ENCODE assay signal across 9 cellular contexts in the genomic region with DNA sequence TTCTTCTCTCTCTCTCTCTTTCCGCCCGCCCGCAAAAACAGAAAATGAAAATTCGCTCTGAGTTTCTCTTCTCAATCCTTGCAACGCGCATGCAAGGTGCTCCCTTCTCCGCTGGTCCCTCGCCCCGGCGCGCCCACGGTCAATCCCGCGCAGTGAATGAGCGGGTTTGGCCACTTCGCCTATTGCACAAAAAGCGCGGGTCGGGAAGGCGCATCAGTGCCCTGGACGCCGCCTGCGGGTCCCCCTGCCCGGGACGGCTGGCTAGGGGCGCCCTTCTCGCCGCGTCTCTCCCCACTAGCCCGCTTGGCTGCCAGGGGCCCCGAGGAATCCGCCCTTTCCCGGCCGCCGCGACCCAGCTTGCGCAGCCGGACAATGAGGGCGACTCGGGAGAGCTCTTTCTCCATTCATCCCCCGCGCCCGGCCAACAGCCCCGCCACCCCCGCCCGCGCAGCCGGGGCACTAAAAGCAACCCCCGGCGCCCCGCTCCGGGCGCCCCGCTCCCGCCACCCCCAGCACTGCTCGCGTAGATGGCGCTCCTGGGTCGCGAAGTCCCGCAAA. TPM values are rescaled to one million over a fixed set of nuclear protein-coding genes. Genes with fewer than 3 reads are reported as not detected.
A peak's percentile ranks its signal among the peaks of the same experiment; 100 is the strongest.
DNase-seq lines count a peak whose midpoint lies in the region; ATAC-seq and TF ChIP-seq lines count a peak whose summit lies in the region.
"Had no signal": no experiment of that assay in that cellular context is flagged by ENCODE, and none has a peak within 500 bp of the region (broad histone marks: within the 10 kb centered on the region; RNA-seq: fewer than 3 reads in every experiment).

No MANE protein-coding gene starts in this region.

- peak overlapping the region; percentile 71 for H3K4me3 ChIP-seq in NT2/D1 (ENCODE audit: insufficient read length, low read depth)
- H3K4me3 ChIP-seq in fibroblast of the aortic adventitia (ENCODE audit: low read depth, low read length) = peak overlapping the region; percentile 40

- no peaks in the 10 kb centered on the region for H3K36me3 Mint-ChIP-seq in osteocyte (ENCODE audit: unreplicated experiment)
- H3K36me3 Mint-ChIP-seq in activated naive CD4-positive, alpha-beta T cell treated with anti-CD3 and anti-CD28 coated beads, Interleukin-2, amount 50 U/mL, for 72 hours = peaks cover 8 to 17% of the 10 kb centered on the region in 2 donors
- H3K36me3 Mint-ChIP-seq: stimulated activated memory B cell treated with anti-CD40 and anti-IgM and Interleukin-4, amounts not matched to agents 10 μg/mL and 1 μg/mL and 100 μg/mL, for 72 hours had no signal

- no peaks in the 10 kb centered on the region for H3K9me3 Mint-ChIP-seq in osteocyte (ENCODE audit: unreplicated experiment)
- H3K9me3 Mint-ChIP-seq in activated naive CD4-positive, alpha-beta T cell treated with anti-CD3 and anti-CD28 coated beads, Interleukin-2, amount 50 U/mL, for 72 hours = peaks cover 0 to 3% of the 10 kb centered on the region in 2 donors

- TF ChIP-seq CTCF in fibroblast of the aortic adventitia (IDR thresholded peaks at IDR 0.05; ENCODE audit: insufficient read depth, low read length) (no peak), osteocyte (IDR thresholded peaks at IDR 0.05) (no peak)

- peaks cover 49% of the 10 kb centered on the region for H3K27me3 Mint-ChIP-seq in osteocyte (ENCODE audit: unreplicated experiment)

- no peak for ATAC-seq in GM18858 (IDR thresholded peaks at IDR 0.05; ENCODE audit: unreplicated experiment)
- ATAC-seq in activated naive CD4-positive, alpha-beta T cell treated with anti-CD3 and anti-CD28 coated beads, Interleukin-2, amount 50 U/mL, for 72 hours = no peak

- DNase-seq in COR-L47 (lab: John Stamatoyannopoulos, UW) = peak; percentile 24
- no peak for DNase-seq in NT2/D1 (ENCODE audit: low read depth, low spot score)
- no peak for DNase-seq in fibroblast of the aortic adventitia (ENCODE audit: low read depth)
- DNase-seq in osteocyte (ENCODE audit: extremely low spot score, unreplicated experiment) = peak; percentile 83
- DNase-seq in activated naive CD4-positive, alpha-beta T cell treated with anti-CD3 and anti-CD28 coated beads, Interleukin-2, amount 50 U/mL, for 72 hours (ENCODE audit: low spot score in 2 of 2) = no peak
- DNase-seq in HUDEP-2 (lab: John Stamatoyannopoulos, UW; ENCODE audit: unreplicated experiment in 76 of 76) = no peak
- no peak for DNase-seq in NCI-H774 (lab: John Stamatoyannopoulos, UW)

- H3K4me3 Mint-ChIP-seq in osteocyte (ENCODE audit: unreplicated experiment) = peak overlapping the region; percentile 76
- H3K4me3 Mint-ChIP-seq: stimulated activated memory B cell treated with anti-CD40 and anti-IgM and Interleukin-4, amounts not matched to agents 10 μg/mL and 1 μg/mL and 100 μg/mL, for 72 hours had no signal

- peaks cover 10% of the 10 kb centered on the region for H3K4me1 Mint-ChIP-seq in osteocyte (ENCODE audit: unreplicated experiment)

- H3K9ac ChIP-seq in NT2/D1 (ENCODE audit: insufficient read length, low read depth) = peak overlapping the region; percentile 90

- no peak overlapping the region for H3K27ac Mint-ChIP-seq in osteocyte (ENCODE audit: unreplicated experiment)
- no peak overlapping the region for H3K27ac Mint-ChIP-seq in activated naive CD4-positive, alpha-beta T cell treated with anti-CD3 and anti-CD28 coated beads, Interleukin-2, amount 50 U/mL, for 72 hours
- H3K27ac Mint-ChIP-seq: stimulated activated memory B cell treated with anti-CD40 and anti-IgM and Interleukin-4, amounts not matched to agents 10 μg/mL and 1 μg/mL and 100 μg/mL, for 72 hours had no signal

- H3K9me3 ChIP-seq in NT2/D1 (ENCODE audit: insufficient read depth, low read length) = no peaks in the 10 kb centered on the region

- no peaks in the 10 kb centered on the region for H3K36me3 ChIP-seq in NT2/D1 (ENCODE audit: insufficient read depth, insufficient read length, low read length)

- H3K4me1 ChIP-seq in NT2/D1 (ENCODE audit: insufficient read depth, insufficient read length) = no peaks in the 10 kb centered on the region

- peaks cover 7% of the 10 kb centered on the region for H3K27me3 ChIP-seq in NT2/D1 (ENCODE audit: insufficient read depth, insufficient read length)

RNA-seq across cellular contexts. Expression of a gene that starts 0.7 kb away (rescaled TPM):
- total RNA-seq in fibroblast of the aortic adventitia (ENCODE audit: low replicate concordance) (3.5 and 30.1 TPM in 2 replicates), osteocyte (0.30 and 0.34 TPM in 2 replicates)
- total RNA-seq in activated naive CD4-positive, alpha-beta T cell treated with anti-CD3 and anti-CD28 coated beads, Interleukin-2, amount 50 U/mL, for 72 hours = not detected

Comparison
In these comparisons a context has a peak if more than half of its experiments do, and no peak if none do; other contexts are left out.
1. DNase-seq: peak in COR-L47 (single experiment) and osteocyte (single experiment); none in NT2/D1 (single experiment), fibroblast of the aortic adventitia (single experiment), activated naive CD4-positive, alpha-beta T cell treated with anti-CD3 and anti-CD28 coated beads, Interleukin-2, amount 50 U/mL, for 72 hours (0 of 2), HUDEP-2 (0 of 76) and NCI-H774 (single experiment).